Comparison of ENCODE assay signal across 8 cellular contexts in genomic region chr17:28807925-28808641, GRCh38. TPM values are rescaled to one million over a fixed set of nuclear protein-coding genes. Genes with fewer than 3 reads are reported as not detected.
A peak's percentile ranks its signal among the peaks of the same experiment; 100 is the strongest.
DNase-seq lines count a peak whose midpoint lies in the region; ATAC-seq and TF ChIP-seq lines count a peak whose summit lies in the region.

No MANE protein-coding gene starts in this region.

- H3K36me3 Mint-ChIP-seq in CD4-positive, alpha-beta memory T cell, result peaks cover 14 to 34% of the 10 kb centered on the region in 2 donors

- H3K27ac Mint-ChIP-seq in CD4-positive, alpha-beta memory T cell, result peak overlapping the region in 3 of 7 donors; percentile 5 to 76 (median 69)

- H3K4me3 Mint-ChIP-seq in CD4-positive, alpha-beta memory T cell, result no peak overlapping the region

- peaks cover 21 to 49% (median 38%) of the 10 kb centered on the region in 4 donors for H3K4me1 Mint-ChIP-seq in CD4-positive, alpha-beta memory T cell

- H3K27me3 ChIP-seq in body of pancreas (no peaks in the 10 kb centered on the region), thoracic aorta (replicated peaks; ENCODE audit: insufficient read depth) (no peaks in the 10 kb centered on the region)
- H3K27me3 ChIP-seq in CD4-positive, alpha-beta memory T cell (ENCODE audit: insufficient read depth, low read length), result no peaks in the 10 kb centered on the region

- no peaks in the 10 kb centered on the region for H3K9me3 ChIP-seq in body of pancreas
- no peaks in the 10 kb centered on the region for H3K9me3 ChIP-seq in thoracic aorta
- no peaks in the 10 kb centered on the region for H3K9me3 ChIP-seq in CD4-positive, alpha-beta memory T cell (ENCODE audit: control insufficient read depth in 1 of 2, low read length in 2 of 2)

- H3K9me3 Mint-ChIP-seq in CD4-positive, alpha-beta memory T cell, result no peaks in the 10 kb centered on the region

- ATAC-seq in body of pancreas (no peak), thoracic aorta (ENCODE audit: insufficient number of reproducible peaks, low FRiP score, low read depth) (peak; percentile 41), GM21717 (IDR thresholded peaks at IDR 0.05; ENCODE audit: unreplicated experiment) (no peak), HG03095 (IDR thresholded peaks at IDR 0.05; ENCODE audit: unreplicated experiment) (no peak)

- in situ Hi-C loops in G401 (cut with HindIII; ENCODE audit: low sequenced_read_pairs), result no loop called here

- intact Hi-C loops in body of pancreas (cut with DNase I), result no loop called here
- intact Hi-C loops in CD4-positive, alpha-beta memory T cell (cut with micrococcal nuclease), result no loop called here

- H3K4me3 ChIP-seq in body of pancreas (no peak overlapping the region), thoracic aorta (peak overlapping the region; percentile 45)
- H3K4me3 ChIP-seq in CD4-positive, alpha-beta memory T cell (ENCODE audit: low read length in 2 of 2), result no peak overlapping the region

- no peak for TF ChIP-seq POLR2A in body of pancreas (IDR thresholded peaks at IDR 0.05)

- TF ChIP-seq CTCF in body of pancreas (IDR thresholded peaks at IDR 0.05) (no peak), thoracic aorta (IDR thresholded peaks at IDR 0.05) (no peak)

- POLR2A ChIA-PET in CD4-positive, alpha-beta memory T cell (lab: Charles Lee; ENCODE audit: partially characterized antibody), result interaction anchor here (0.6 kb wide), 2 partner anchors 21 to 45 kb away, joined by 3 to 4 read pairs; no protein-coding TSS in a partner anchor

- H3K27ac ChIP-seq in body of pancreas (peak overlapping the region; percentile 29 to 95 (median 54)), thoracic aorta (peak overlapping the region; percentile 81 to 90)
- H3K27ac ChIP-seq in CD4-positive, alpha-beta memory T cell (ENCODE audit: low read depth, low read length), result no peak overlapping the region

- DNase-seq in G401 (ENCODE audit: low spot score) (peak; percentile 65), NCI-H1417 (lab: John Stamatoyannopoulos, UW) (peak in 2 of 3 experiments; percentile 25 to 82), body of pancreas (peak in 3 of 4 donors; percentile 30 to 54 (median 45)), left kidney (ENCODE audit: low read depth, low spot score) (peak; percentile 19), thoracic aorta (ENCODE audit: low spot score) (no peak)
- DNase-seq in CD4-positive, alpha-beta memory T cell, result no peak

- 5 to 7% methylated on average over 2 of the region's 2 CpGs for WGBS in body of pancreas, 2 donors

- no peaks in the 10 kb centered on the region for H3K27me3 Mint-ChIP-seq in CD4-positive, alpha-beta memory T cell

- CTCF ChIA-PET in CD4-positive, alpha-beta memory T cell (lab: Charles Lee; ENCODE audit: partially characterized antibody), result interaction anchor here (1.2 to 2.3 kb wide), 3 partner anchors 19 to 59 kb away, joined by 3 to 8 read pairs (median 3); no protein-coding TSS in a partner anchor

- H3K36me3 ChIP-seq in body of pancreas (replicated peaks in 1 of 2; ENCODE audit: insufficient read depth in 1 of 2, low read depth in 2 of 2) (no peaks in the 10 kb centered on the region), thoracic aorta (no peaks in the 10 kb centered on the region)
- peaks cover 14% of the 10 kb centered on the region for H3K36me3 ChIP-seq in CD4-positive, alpha-beta memory T cell (ENCODE audit: insufficient read depth, low read length)

- H3K4me1 ChIP-seq in body of pancreas (peaks cover 39% of the 10 kb centered on the region), thoracic aorta (ENCODE audit: control insufficient read depth in 1 of 2, low read depth in 2 of 2) (peaks cover 27 to 53% of the 10 kb centered on the region in 2 donors)
- H3K4me1 ChIP-seq in CD4-positive, alpha-beta memory T cell (ENCODE audit: insufficient read depth, low read length), result peaks cover 42% of the 10 kb centered on the region

RNA-seq across cellular contexts. Expression of gene FAM222B, which starts 34.5 kb away (rescaled TPM):
- total RNA-seq in G401 (2014; rRNA removed; shearing (Covaris generic)), result 0.86 and 8.0 TPM in 2 replicates
- total RNA-seq in body of pancreas (10 to 100 TPM in 1 of 2 donors, 1 to 10 TPM in 1; 9.9 to 15.3 TPM), thoracic aorta (10 to 100 TPM; 19.9 to 23.4 TPM)
- 10 to 100 TPM; 19.0 to 23.0 TPM for total RNA-seq in CD4-positive, alpha-beta memory T cell
- 10 to 100 TPM in 1 of 2 donors, 1 to 10 TPM in 1; 7.9 to 23.2 TPM for polyA plus RNA-seq in CD4-positive, alpha-beta memory T cell

RNA-seq across cellular contexts. Expression of gene ERAL1, which starts 46.7 kb away (rescaled TPM):
- 52.9 and 96.8 TPM in 2 replicates for total RNA-seq in G401 (2014; rRNA removed; shearing (Covaris generic))
- total RNA-seq in body of pancreas (10 to 100 TPM; 13.0 to 49.4 TPM), thoracic aorta (10 to 100 TPM; 30.6 to 34.6 TPM)
- 10 to 100 TPM; 23.5 to 24.3 TPM for total RNA-seq in CD4-positive, alpha-beta memory T cell
- 10 to 100 TPM; 41.1 to 41.7 TPM for polyA plus RNA-seq in CD4-positive, alpha-beta memory T cell

Comparison
In these comparisons a context has a peak if more than half of its experiments do, and no peak if none do; other contexts are left out.
1. DNase-seq: peak in G401 (single experiment), NCI-H1417 (2 of 3), body of pancreas (3 of 4) and left kidney (single experiment); none in thoracic aorta (single experiment) and CD4-positive, alpha-beta memory T cell (0 of 5).